8 cellular contexts compared by ENCODE assay signal in the genomic region with DNA sequence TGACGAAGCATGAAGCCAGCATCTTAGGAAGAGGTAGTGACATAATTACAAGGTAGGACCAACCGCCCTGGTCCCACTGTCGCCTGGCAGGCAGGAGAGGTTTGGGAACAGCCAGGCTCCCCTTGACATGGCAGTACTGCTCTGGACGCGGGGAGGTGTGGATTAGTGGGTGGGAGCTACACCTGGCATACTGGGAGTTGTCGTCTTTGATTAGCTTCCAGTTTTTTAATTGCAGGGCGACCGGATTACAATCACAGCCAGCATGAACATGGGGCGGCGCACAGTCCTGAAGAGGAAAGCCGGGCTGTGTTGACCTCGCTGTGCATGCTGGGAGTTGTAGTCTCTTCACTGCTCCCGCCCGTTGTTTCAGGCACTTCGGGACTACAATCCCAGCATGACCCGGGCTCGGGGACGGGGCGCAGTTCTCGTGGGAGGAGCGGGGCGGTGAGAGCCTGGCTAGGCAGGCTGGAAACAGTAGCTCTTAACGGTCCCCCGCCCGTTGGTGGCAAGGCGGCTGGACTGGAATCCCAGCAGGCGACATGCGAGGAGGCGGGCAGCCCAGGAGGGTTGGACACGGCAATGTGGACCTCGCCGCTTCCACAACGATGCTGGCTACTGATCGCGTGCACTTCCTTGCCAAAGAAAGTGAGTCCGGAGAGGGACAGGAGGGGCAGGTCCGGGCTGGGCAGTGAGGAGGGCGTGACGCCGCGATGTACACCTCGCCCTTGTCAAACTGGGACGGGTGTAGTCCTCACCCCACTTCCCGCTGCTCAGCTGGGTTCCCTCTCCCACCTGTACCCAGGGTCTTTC.
A peak's percentile ranks its signal among the peaks of the same experiment; 100 is the strongest.
DNase-seq lines count a peak whose midpoint lies in the region; ATAC-seq and TF ChIP-seq lines count a peak whose summit lies in the region.

No MANE protein-coding gene starts in this region.

- intact Hi-C loops in right lobe of liver (cut with DNase I) = no loop called here

- 17% methylated on average over 4 of the region's 44 CpGs for WGBS in right lobe of liver (ENCODE audit: insufficient coverage, low coverage, low lambda C conversion rate, missing lambda C conversion rate)

- H3K4me1 ChIP-seq in adipocyte (ENCODE audit: control insufficient read depth, insufficient read depth, low read length) (no peaks in the 10 kb centered on the region), right lobe of liver (no peaks in the 10 kb centered on the region)

- H3K27me3 Mint-ChIP-seq in T-cell = no peaks in the 10 kb centered on the region

- H3K9ac ChIP-seq in adipocyte (ENCODE audit: low read length) = no peak overlapping the region

- ATAC-seq in GM21786 (IDR thresholded peaks at IDR 0.05; ENCODE audit: unreplicated experiment) = peak; percentile 47
- peak; percentile 92 to 98 (median 93) for ATAC-seq in T-cell (replicated peaks in 1 of 4)
- ATAC-seq in right lobe of liver = peak; percentile 99
- ATAC-seq in GM19397 (IDR thresholded peaks at IDR 0.05; ENCODE audit: unreplicated experiment) = no peak
- ATAC-seq in GM21529 (IDR thresholded peaks at IDR 0.05; ENCODE audit: unreplicated experiment) = no peak

- no peak overlapping the region for H3K27ac ChIP-seq in right lobe of liver

- TF ChIP-seq CTCF in right lobe of liver (IDR thresholded peaks at IDR 0.05) (no peak), GM10266 (IDR thresholded peaks at IDR 0.05; ENCODE audit: control insufficient read depth, insufficient read depth, low read depth, missing control alignments) (no peak)

- POLR2A ChIA-PET in T-cell (lab: Charles Lee) = interaction anchor here in 1 of 2 donors (0.6 to 2.5 kb wide), 4 partner anchors 26 to 799 kb away, joined by 4 to 22 read pairs (median 4); no protein-coding TSS in a partner anchor

- H3K9me3 ChIP-seq in adipocyte (ENCODE audit: control insufficient read depth, low read length) (peaks cover 45% of the 10 kb centered on the region), right lobe of liver (no peaks in the 10 kb centered on the region)

- CTCF ChIA-PET in T-cell (lab: Charles Lee) = interaction anchor here in 1 of 2 donors (0.7 to 2.3 kb wide), 5 partner anchors 26 to 663 kb away, joined by 3 to 20 read pairs (median 3); a partner anchor contains a TSS

- no peaks in the 10 kb centered on the region for H3K27me3 ChIP-seq in adipocyte (replicated peaks; ENCODE audit: control insufficient read depth, insufficient read depth, low read length)
- H3K27me3 ChIP-seq in right lobe of liver = no peaks in the 10 kb centered on the region

- TF ChIP-seq POLR2A in right lobe of liver (IDR thresholded peaks at IDR 0.05) = no peak

- peaks cover 10% of the 10 kb centered on the region for H3K36me3 Mint-ChIP-seq in T-cell

- peak overlapping the region; percentile 79 for H3K4me3 ChIP-seq in adipocyte (ENCODE audit: low read length)
- peak overlapping the region; percentile 57 to 86 (median 71) for H3K4me3 ChIP-seq in right lobe of liver

- DNase-seq in T-cell (peak; percentile 49 to 96 (median 88)), adipocyte (ENCODE audit: low read depth) (no peak), right lobe of liver (peak; percentile 91 to 98 (median 96)), GM10266 (ENCODE audit: extremely low spot score) (no peak)
- DNase-seq in stimulated activated CD8-positive, alpha-beta memory T cell treated with anti-CD3 and anti-CD28 coated beads, Interleukin-12 subunit alpha, Interleukin-12 subunit beta, amount 100 ng/mL, for 24 hours (ENCODE audit: extremely low read depth) = peak; percentile 74

- peak overlapping the region; percentile 86 to 98 (median 89) for H3K4me3 Mint-ChIP-seq in T-cell

- H3K4me1 Mint-ChIP-seq in T-cell = peaks cover 14% of the 10 kb centered on the region in 3 donors

- H3K36me3 ChIP-seq in adipocyte (ENCODE audit: control insufficient read depth, insufficient read depth, low read length, severe bottlenecking) (no peaks in the 10 kb centered on the region), right lobe of liver (no peaks in the 10 kb centered on the region)

- peaks cover 3 to 19% (median 5%) of the 10 kb centered on the region in 3 donors for H3K9me3 Mint-ChIP-seq in T-cell

- H3K27ac Mint-ChIP-seq in T-cell = peak overlapping the region; percentile 90 to 97

Comparison
In these comparisons a context has a peak if more than half of its experiments do, and no peak if none do; other contexts are left out.
1. ATAC-seq: peak in GM21786 (single experiment), T-cell (4 of 4) and right lobe of liver (4 of 4); none in GM19397 (single experiment) and GM21529 (single experiment).
2. DNase-seq: peak in T-cell (34 of 34), right lobe of liver (3 of 3) and stimulated activated CD8-positive, alpha-beta memory T cell treated with anti-CD3 and anti-CD28 coated beads, Interleukin-12 subunit alpha, Interleukin-12 subunit beta, amount 100 ng/mL, for 24 hours (single experiment); none in adipocyte (single experiment) and GM10266 (single experiment).